ENCODE assay signal across 8 cellular contexts in the genomic region with DNA sequence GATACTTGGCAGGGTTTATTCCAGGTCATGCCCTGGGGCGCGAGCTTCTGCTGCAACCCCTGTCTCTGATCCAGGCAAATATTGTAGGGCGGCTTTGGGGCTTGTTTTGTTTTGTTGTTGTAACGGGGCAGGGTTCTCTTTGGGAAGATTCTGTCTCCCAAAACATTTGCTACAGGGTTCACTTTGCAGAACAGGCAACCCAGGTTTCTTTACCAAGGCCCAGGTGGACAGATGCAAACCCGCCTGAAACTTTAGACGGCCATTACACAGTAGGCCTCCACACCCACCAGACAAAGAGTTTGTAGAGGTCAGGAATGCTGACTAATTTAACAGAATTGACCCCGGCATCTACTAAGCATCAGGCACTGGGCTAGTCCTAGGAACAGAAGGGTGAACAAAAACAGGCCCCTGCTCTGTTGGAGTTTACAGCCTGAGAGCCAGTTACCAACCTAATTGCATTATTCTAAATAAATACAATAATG. TPM values are rescaled to one million over a fixed set of nuclear protein-coding genes. Genes with fewer than 3 reads are reported as not detected.
DNase-seq lines count a peak whose midpoint lies in the region; ATAC-seq and TF ChIP-seq lines count a peak whose summit lies in the region.

No MANE protein-coding gene starts in this region.

- peak overlapping the region; percentile 65 for H2AFZ ChIP-seq in OCI-LY7 (ENCODE audit: low read length)

- peaks cover 57% of the 10 kb centered on the region for H3K4me1 ChIP-seq in OCI-LY7 (ENCODE audit: insufficient read depth, low read length, poor library complexity, severe bottlenecking)
- H3K4me1 ChIP-seq in esophagus muscularis mucosa = peaks cover 19 to 47% (median 41%) of the 10 kb centered on the region in 4 donors
- no peaks in the 10 kb centered on the region for H3K4me1 ChIP-seq in psoas muscle

- CTCF ChIA-PET in OCI-LY7 (lab: Charles Lee; ENCODE audit: unreplicated experiment) = interaction anchor here (1.4 to 1.6 kb wide), 2 partner anchors 16 to 20 kb away, joined by 5 to 6 read pairs; no protein-coding TSS in a partner anchor

- no peak for TF ChIP-seq EP300 in esophagus muscularis mucosa (IDR thresholded peaks at IDR 0.05)

- H3K27me3 ChIP-seq in esophagus muscularis mucosa (no peaks in the 10 kb centered on the region), psoas muscle (ENCODE audit: insufficient read depth in 3 of 3, low read length in 2 of 3) (no peaks in the 10 kb centered on the region)

- H3K36me3 ChIP-seq in OCI-LY7 (ENCODE audit: insufficient read depth, low read length) (peaks cover 17% of the 10 kb centered on the region), esophagus muscularis mucosa (no peaks in the 10 kb centered on the region), psoas muscle (ENCODE audit: insufficient read depth in 1 of 2, low read depth in 1 of 2) (no peaks in the 10 kb centered on the region)

- H3K9me2 ChIP-seq in OCI-LY7 (ENCODE audit: insufficient read depth, low read length) = no peaks in the 10 kb centered on the region

- H3K79me2 ChIP-seq in OCI-LY7 (ENCODE audit: insufficient read depth, low read depth, low read length) = peaks cover 39% of the 10 kb centered on the region

- POLR2A ChIA-PET in OCI-LY7 (lab: Charles Lee) = interaction anchor here (0.6 to 13.6 kb wide), 5 partner anchors 9 to 64 kb away, joined by 3 to 194 read pairs (median 6); no protein-coding TSS in a partner anchor

- TF ChIP-seq POLR2A in esophagus muscularis mucosa (IDR thresholded peaks at IDR 0.05; ENCODE audit: low read depth) = no peak

- H3K9me3 ChIP-seq in OCI-LY7 (ENCODE audit: low read length) = no peaks in the 10 kb centered on the region
- H3K9me3 ChIP-seq in esophagus muscularis mucosa = no peaks in the 10 kb centered on the region
- H3K9me3 ChIP-seq in psoas muscle = no peaks in the 10 kb centered on the region

- TF ChIP-seq CTCF in OCI-LY7 (conservative IDR thresholded peaks at IDR 0.05; ENCODE audit: low read length) (no peak), esophagus muscularis mucosa (IDR thresholded peaks at IDR 0.05) (no peak), psoas muscle (IDR thresholded peaks at IDR 0.05) (no peak)

- H3K4me2 ChIP-seq in OCI-LY7 (ENCODE audit: low read length) = peak overlapping the region; percentile 88

- H3K27ac ChIP-seq in OCI-LY7 (ENCODE audit: low read depth, low read length, poor library complexity, severe bottlenecking) (peak overlapping the region; percentile 79), esophagus muscularis mucosa (replicated peaks in 1 of 4) (peak overlapping the region; percentile 74 to 89 (median 81)), psoas muscle (peak overlapping the region; percentile 76)

- no peak for DNase-seq in OCI-LY7 (ENCODE audit: low spot score)
- DNase-seq in esophagus muscularis mucosa (ENCODE audit: extremely low spot score) = no peak
- no peak for DNase-seq in psoas muscle
- no peak for DNase-seq in NAMALWA (ENCODE audit: low spot score)
- no peak for DNase-seq in NCI-H1930 (lab: John Stamatoyannopoulos, UW)
- DNase-seq in HT-29 (ENCODE audit: low spot score) = no peak
- no peak for DNase-seq in activated effector memory CD4-positive, alpha-beta T cell treated with anti-CD3 and anti-CD28 coated beads, Interleukin-2, amount 50 U/mL, for 16 hours

- ATAC-seq in psoas muscle = no peak

- H3K4me3 ChIP-seq in GM08714 (ENCODE audit: low read length) (peak overlapping the region; percentile 22; the same call in 1 of the 2 replicates), OCI-LY7 (ENCODE audit: low read depth, low read length, poor library complexity, severe bottlenecking) (peak overlapping the region; percentile 84), esophagus muscularis mucosa (peak overlapping the region; percentile 71 to 85 (median 76)), psoas muscle (peak overlapping the region; percentile 89)

- BruUV-seq in OCI-LY7 (replicated peaks; lab: Mats Ljungman, UMichigan) = TSS peak; percentile 85

- intact Hi-C loops in OCI-LY7 (cut with micrococcal nuclease; ENCODE audit: unreplicated experiment) (loop anchor here (5.0 to 10.0 kb wide), 4 partner anchors 406 to 1731 kb away; a partner anchor contains a TSS), esophagus muscularis mucosa (cut with DNase I) (no loop called here), psoas muscle (cut with DNase I) (loop anchor here in 1 of 2 donors (5.0 kb wide), 1 partner anchor 34 kb away; no protein-coding TSS in a partner anchor)

- 20% methylated on average over 7 of the region's 7 CpGs for WGBS in esophagus muscularis mucosa
- WGBS in psoas muscle, 3 donors = 10 to 21% (median 21%) methylated on average over 7 of the region's 7 CpGs

- peaks cover 21% of the 10 kb centered on the region; the same call in 1 of the 2 replicates for H4K20me1 ChIP-seq in OCI-LY7 (ENCODE audit: insufficient read depth, low read length)

RNA-seq across cellular contexts. Expression of a gene that starts 0.6 kb away (rescaled TPM):
- 155 and 157 TPM in 2 replicates for total RNA-seq in OCI-LY7 (2014; rRNA removed; shearing (Covaris generic))
- total RNA-seq in OCI-LY7 (2022) (173 and 175 TPM in 2 replicates), esophagus muscularis mucosa (10 to 100 TPM; 19.5 to 61.6 (median 25.2) TPM), psoas muscle (1 to 10 TPM; 1.3 to 2.7 (median 2.1) TPM)
- polyA plus RNA-seq in psoas muscle = 1 to 10 TPM; 2.1 to 3.3 (median 2.4) TPM
- 54.3 and 62.5 TPM in 2 replicates for total RNA-seq in HT-29 (2014; rRNA removed; shearing (Covaris generic))

Comparison
In these comparisons a context has a peak if more than half of its experiments do, and no peak if none do; other contexts are left out.
1. H3K4me3 ChIP-seq: peak in every context shown above with its lines; median percentile 89 in psoas muscle; 84 in OCI-LY7; 76 in esophagus muscularis mucosa; 22 in GM08714.
2. RNA of a gene that starts 0.6 kb away (total RNA-seq): 155 to 175 TPM in OCI-LY7, 54.3 to 62.5 TPM in HT-29 and 19.5 to 61.6 TPM in esophagus muscularis mucosa; 1.3 to 2.7 TPM in psoas muscle; every median in the first group is over 4 times any median in the second.
3. Peak in every context shown above with its lines, with median percentiles within 50 percentile points of each other: H3K27ac ChIP-seq.